In genomic region chr9:133377721-133378216, GRCh38 we compare ENCODE assay signal across 13 cellular contexts. TPM values are rescaled to one million over a fixed set of nuclear protein-coding genes. Genes with fewer than 3 reads are reported as not detected.
DNase-seq lines count a peak whose midpoint lies in the region; ATAC-seq and TF ChIP-seq lines count a peak whose summit lies in the region.
"Had no signal": no experiment of that assay in that cellular context is flagged by ENCODE, and none has a peak within 500 bp of the region (broad histone marks: within the 10 kb centered on the region; RNA-seq: fewer than 3 reads in every experiment).

No MANE protein-coding gene starts in this region.

- H3K27ac ChIP-seq in CD4-positive, alpha-beta T cell (ENCODE audit: low read depth, low read length) = no peak overlapping the region
- H3K27ac ChIP-seq: left lung had no signal

- CTCF ChIA-PET in CD4-positive, alpha-beta T cell (lab: Charles Lee) = interaction anchor here (1.0 to 2.5 kb wide), 2 partner anchors 22 to 30 kb away, joined by 3 to 7 read pairs; partner anchors contain the start of genes MED22, RPL7A, SURF1 and SURF2

- no peaks in the 10 kb centered on the region for H3K9me3 ChIP-seq in CD4-positive, alpha-beta T cell (ENCODE audit: control insufficient read depth, low read length)
- H3K9me3 ChIP-seq: left lung had no signal

- H3K27me3 ChIP-seq in CD4-positive, alpha-beta T cell (ENCODE audit: control insufficient read depth, insufficient read depth, low read length) = no peaks in the 10 kb centered on the region
- H3K27me3 ChIP-seq: left lung had no signal

- H3K4me3 Mint-ChIP-seq in CD4-positive, alpha-beta T cell = peak overlapping the region; percentile 11
- H3K4me3 Mint-ChIP-seq in HFFc6 = peak overlapping the region; percentile 75
- H3K4me3 Mint-ChIP-seq in activated naive CD8-positive, alpha-beta T cell treated with anti-CD3 and anti-CD28 coated beads for 36 hours = no peak overlapping the region
- H3K4me3 Mint-ChIP-seq: dendritic cell treated with granulocyte-macrophage colony-stimulating factor and Interleukin-4, amounts not matched to agents 40 ng/mL and 50 ng/mL, for 4 days had no signal

- H3K4me1 Mint-ChIP-seq in CD4-positive, alpha-beta T cell (ENCODE audit: low read depth) = peaks cover 23% of the 10 kb centered on the region
- peaks cover 25% of the 10 kb centered on the region for H3K4me1 Mint-ChIP-seq in HFFc6 (ENCODE audit: low read depth)
- H3K4me1 Mint-ChIP-seq in activated naive CD8-positive, alpha-beta T cell treated with anti-CD3 and anti-CD28 coated beads for 36 hours = peaks cover 11% of the 10 kb centered on the region

- no peak for ATAC-seq in CD4-positive, alpha-beta T cell (ENCODE audit: poor library complexity)
- ATAC-seq in GM21390 (IDR thresholded peaks at IDR 0.05; ENCODE audit: unreplicated experiment) = no peak
- ATAC-seq: left lung had no signal

- TF ChIP-seq CTCF in CD4-positive, alpha-beta T cell (IDR thresholded peaks at IDR 0.05) = no peak
- no peak for TF ChIP-seq CTCF in HFFc6 (IDR thresholded peaks at IDR 0.05)
- TF ChIP-seq CTCF in foreskin fibroblast (IDR thresholded peaks at IDR 0.05; ENCODE audit: low read depth, low read length) = no peak

- H3K27me3 Mint-ChIP-seq in CD4-positive, alpha-beta T cell = no peaks in the 10 kb centered on the region
- peaks cover 6% of the 10 kb centered on the region for H3K27me3 Mint-ChIP-seq in HFFc6 (ENCODE audit: insufficient read depth)
- peaks cover 3% of the 10 kb centered on the region for H3K27me3 Mint-ChIP-seq in activated naive CD8-positive, alpha-beta T cell treated with anti-CD3 and anti-CD28 coated beads for 36 hours
- H3K27me3 Mint-ChIP-seq: activated naive CD4-positive, alpha-beta T cell treated with anti-CD3 and anti-CD28 coated beads, Interleukin-2, amount 50 U/mL, for 24 hours had no signal

- DNase-seq in CD4-positive, alpha-beta T cell = no peak
- DNase-seq in HFFc6 (peak; percentile 65), SK-MEL-5 (ENCODE audit: low read depth, low spot score) (peak; percentile 75), foreskin fibroblast (peak; percentile 48 to 67), amniotic stem cell (lab: John Stamatoyannopoulos, UW) (no peak)
- no peak for DNase-seq in activated naive CD8-positive, alpha-beta T cell treated with anti-CD3 and anti-CD28 coated beads for 36 hours
- DNase-seq in stimulated activated naive CD4-positive, alpha-beta T cell (lab: John Stamatoyannopoulos, UW) = no peak
- DNase-seq: C1 segment of cervical spinal cord, NCI-H146 had no signal

- intact Hi-C loops in CD4-positive, alpha-beta T cell (cut with DNase I, micrococcal nuclease) = loop anchor here in 1 of 2 experiments (5.0 kb wide), 2 partner anchors 40 to 85 kb away; partner anchors contain the start of gene REXO4

- H3K9me3 Mint-ChIP-seq in CD4-positive, alpha-beta T cell = no peaks in the 10 kb centered on the region
- no peaks in the 10 kb centered on the region for H3K9me3 Mint-ChIP-seq in HFFc6
- no peaks in the 10 kb centered on the region for H3K9me3 Mint-ChIP-seq in activated naive CD8-positive, alpha-beta T cell treated with anti-CD3 and anti-CD28 coated beads for 36 hours
- H3K9me3 Mint-ChIP-seq: activated naive CD4-positive, alpha-beta T cell treated with anti-CD3 and anti-CD28 coated beads, Interleukin-2, amount 50 U/mL, for 24 hours; dendritic cell treated with granulocyte-macrophage colony-stimulating factor and Interleukin-4, amounts not matched to agents 40 ng/mL and 50 ng/mL, for 4 days had no signal

- in situ Hi-C loops in SK-MEL-5 (cut with HindIII; ENCODE audit: low pct_unique_long_range_greater_than_20kb, low sequenced_read_pairs) = loop anchor here (10.0 kb wide), 1 partner anchor 107 kb away; no protein-coding TSS in a partner anchor

- no peak overlapping the region for H3K27ac Mint-ChIP-seq in CD4-positive, alpha-beta T cell
- peak overlapping the region; percentile 43 for H3K27ac Mint-ChIP-seq in HFFc6
- H3K27ac Mint-ChIP-seq in activated naive CD8-positive, alpha-beta T cell treated with anti-CD3 and anti-CD28 coated beads for 36 hours = no peak overlapping the region
- H3K27ac Mint-ChIP-seq: activated naive CD4-positive, alpha-beta T cell treated with anti-CD3 and anti-CD28 coated beads, Interleukin-2, amount 50 U/mL, for 24 hours; dendritic cell treated with granulocyte-macrophage colony-stimulating factor and Interleukin-4, amounts not matched to agents 40 ng/mL and 50 ng/mL, for 4 days had no signal

- no peak overlapping the region for H3K4me3 ChIP-seq in foreskin fibroblast (ENCODE audit: low read depth in 1 of 2, low read length in 2 of 2)

- POLR2A ChIA-PET in CD4-positive, alpha-beta T cell (lab: Charles Lee) = interaction anchor here (2.2 to 2.4 kb wide), 2 partner anchors 30 to 43 kb away, joined by 16 to 26 read pairs; partner anchors contain the start of genes MED22, RPL7A and SURF6

- peaks cover 9% of the 10 kb centered on the region for H3K36me3 Mint-ChIP-seq in CD4-positive, alpha-beta T cell (ENCODE audit: low read depth)
- peaks cover 10% of the 10 kb centered on the region for H3K36me3 Mint-ChIP-seq in HFFc6 (ENCODE audit: low read depth)
- peaks cover 17% of the 10 kb centered on the region for H3K36me3 Mint-ChIP-seq in activated naive CD8-positive, alpha-beta T cell treated with anti-CD3 and anti-CD28 coated beads for 36 hours

RNA-seq across cellular contexts. Expression of gene STKLD1, which starts 1.6 kb away (rescaled TPM):
- 1 to 10 TPM in 1 of 2 experiments, under 1 TPM in 1; 0.59 to 1.0 TPM for total RNA-seq in CD4-positive, alpha-beta T cell
- 1 to 10 TPM in 2 of 6 experiments, under 1 TPM in 4; 0.46 to 1.4 (median 0.68) TPM for total RNA-seq in HFFc6 (2021; fragmentation: NEBNext Ultra II Directional; extraction: Animal tissue kit (Norgen Biotek cat#: 25700))
- 1.4 and 1.7 TPM in 2 replicates for total RNA-seq in SK-MEL-5 (2014; rRNA removed; shearing (Covaris generic))
- polyA plus RNA-seq in SK-MEL-5 (2015; cell fraction: cytosol; rRNA removed) = 1.3 and 1.7 TPM in 2 replicates
- 29.9 and 30.4 TPM in 2 replicates for polyA plus RNA-seq in SK-MEL-5 (2015; cell fraction: nucleus; rRNA removed)
- under 1 TPM; 0.16 to 0.31 TPM for total RNA-seq in activated naive CD8-positive, alpha-beta T cell treated with anti-CD3 and anti-CD28 coated beads for 36 hours

RNA-seq across cellular contexts. Expression of gene SURF4, which starts 1.9 kb away (rescaled TPM):
- total RNA-seq in CD4-positive, alpha-beta T cell = 10 to 100 TPM; 90.7 to 94.6 TPM
- 100 to 1,000 TPM; 406 to 474 (median 417) TPM for total RNA-seq in HFFc6 (2021; fragmentation: NEBNext Ultra II Directional; extraction: Animal tissue kit (Norgen Biotek cat#: 25700))
- 469 and 490 TPM in 2 replicates for total RNA-seq in SK-MEL-5 (2014; rRNA removed; shearing (Covaris generic))
- 430 and 453 TPM in 2 replicates for polyA plus RNA-seq in SK-MEL-5 (2015; cell fraction: cytosol; rRNA removed)
- 102 and 104 TPM in 2 replicates for polyA plus RNA-seq in SK-MEL-5 (2015; cell fraction: nucleus; rRNA removed)
- total RNA-seq in activated naive CD8-positive, alpha-beta T cell treated with anti-CD3 and anti-CD28 coated beads for 36 hours = 100 to 1,000 TPM; 197 to 198 TPM

RNA-seq across cellular contexts. Expression of gene SURF2, which starts 21.4 kb away (rescaled TPM):
- total RNA-seq in CD4-positive, alpha-beta T cell = 10 to 100 TPM; 12.7 TPM
- 10 to 100 TPM; 16.6 to 20.9 (median 18.2) TPM for total RNA-seq in HFFc6 (2021; fragmentation: NEBNext Ultra II Directional; extraction: Animal tissue kit (Norgen Biotek cat#: 25700))
- 35.8 and 39.3 TPM in 2 replicates for total RNA-seq in SK-MEL-5 (2014; rRNA removed; shearing (Covaris generic))
- polyA plus RNA-seq in SK-MEL-5 (2015; cell fraction: cytosol; rRNA removed) = 34.6 and 68.0 TPM in 2 replicates
- polyA plus RNA-seq in SK-MEL-5 (2015; cell fraction: nucleus; rRNA removed) = 8.2 and 11.0 TPM in 2 replicates
- total RNA-seq in activated naive CD8-positive, alpha-beta T cell treated with anti-CD3 and anti-CD28 coated beads for 36 hours = 10 to 100 TPM; 30.7 to 32.2 TPM

RNA-seq across cellular contexts. Expression of gene SURF1, which starts 21.5 kb away (rescaled TPM):
- total RNA-seq in CD4-positive, alpha-beta T cell = 10 to 100 TPM; 42.5 to 45.9 TPM
- 10 to 100 TPM; 25.3 to 29.1 (median 26.8) TPM for total RNA-seq in HFFc6 (2021; fragmentation: NEBNext Ultra II Directional; extraction: Animal tissue kit (Norgen Biotek cat#: 25700))
- total RNA-seq in SK-MEL-5 (2014; rRNA removed; shearing (Covaris generic)) = 50.3 and 64.2 TPM in 2 replicates
- polyA plus RNA-seq in SK-MEL-5 (2015; cell fraction: cytosol; rRNA removed) = 47.6 and 69.0 TPM in 2 replicates
- 21.6 and 37.5 TPM in 2 replicates for polyA plus RNA-seq in SK-MEL-5 (2015; cell fraction: nucleus; rRNA removed)
- total RNA-seq in activated naive CD8-positive, alpha-beta T cell treated with anti-CD3 and anti-CD28 coated beads for 36 hours = 10 to 100 TPM; 25.4 to 26.6 TPM

RNA-seq across cellular contexts. Expression of gene RPL7A, which starts 29.8 kb away (rescaled TPM):
- 1,000 to 10,000 TPM; 2,613 to 2,686 TPM for total RNA-seq in CD4-positive, alpha-beta T cell
- 1,000 to 10,000 TPM; 2,011 to 2,156 (median 2,046) TPM for total RNA-seq in HFFc6 (2021; fragmentation: NEBNext Ultra II Directional; extraction: Animal tissue kit (Norgen Biotek cat#: 25700))
- total RNA-seq in SK-MEL-5 (2014; rRNA removed; shearing (Covaris generic)) = 2,381 and 2,529 TPM in 2 replicates
- polyA plus RNA-seq in SK-MEL-5 (2015; cell fraction: cytosol; rRNA removed) = 2,546 and 3,044 TPM in 2 replicates
- polyA plus RNA-seq in SK-MEL-5 (2015; cell fraction: nucleus; rRNA removed) = 976 and 1,209 TPM in 2 replicates
- total RNA-seq in activated naive CD8-positive, alpha-beta T cell treated with anti-CD3 and anti-CD28 coated beads for 36 hours = 1,000 to 10,000 TPM; 3,142 to 3,195 TPM

Comparison
In these comparisons a context has a peak if more than half of its experiments do, and no peak if none do; other contexts are left out.
1. DNase-seq: peak in HFFc6 (single experiment), SK-MEL-5 (single experiment) and foreskin fibroblast (2 of 2); none in CD4-positive, alpha-beta T cell (0 of 10), activated naive CD8-positive, alpha-beta T cell treated with anti-CD3 and anti-CD28 coated beads for 36 hours (single experiment), amniotic stem cell (single experiment) and stimulated activated naive CD4-positive, alpha-beta T cell (0 of 6).